Comparison of ENCODE assay signal across 2 cellular contexts in genomic region chr14:74444866-74445265, GRCh38.
TF ChIP-seq lines count a peak whose summit lies in the region.

No MANE protein-coding gene starts in this region.

TF ChIP-seq in GM23338, 12 proteins besides CTCF, POLR2A, EP300 and RAD21 (continued from another document):
- TF ChIP-seq REST (IDR thresholded peaks at IDR 0.05; ENCODE audit: unreplicated experiment) (no peak), EZH2 (IDR thresholded peaks at IDR 0.05; ENCODE audit: low read depth, unreplicated experiment) (no peak), POLR2AphosphoS5 (IDR thresholded peaks at IDR 0.05; ENCODE audit: low read depth) (no peak), ETS1 (IDR thresholded peaks at IDR 0.05) (no peak), ZNF462 (CRISPR knock-in tag; IDR thresholded peaks at IDR 0.05) (no peak), ZNF114 (CRISPR knock-in tag; IDR thresholded peaks at IDR 0.05) (no peak)

TF ChIP-seq in HCT116, 20 proteins besides CTCF, POLR2A, EP300 and RAD21 (continued from another document):
- TF ChIP-seq ZBTB33 (IDR thresholded peaks at IDR 0.05; ENCODE audit: extremely low read depth, insufficient replicate concordance, low read length) (no peak), MAX (IDR thresholded peaks at IDR 0.05) (no peak), ZFX (IDR thresholded peaks at IDR 0.05) (no peak), YY1 (IDR thresholded peaks at IDR 0.05; ENCODE audit: extremely low read depth, insufficient replicate concordance, low read depth, low read length) (no peak)
